21 cellular contexts compared by ENCODE assay signal in the genomic region with DNA sequence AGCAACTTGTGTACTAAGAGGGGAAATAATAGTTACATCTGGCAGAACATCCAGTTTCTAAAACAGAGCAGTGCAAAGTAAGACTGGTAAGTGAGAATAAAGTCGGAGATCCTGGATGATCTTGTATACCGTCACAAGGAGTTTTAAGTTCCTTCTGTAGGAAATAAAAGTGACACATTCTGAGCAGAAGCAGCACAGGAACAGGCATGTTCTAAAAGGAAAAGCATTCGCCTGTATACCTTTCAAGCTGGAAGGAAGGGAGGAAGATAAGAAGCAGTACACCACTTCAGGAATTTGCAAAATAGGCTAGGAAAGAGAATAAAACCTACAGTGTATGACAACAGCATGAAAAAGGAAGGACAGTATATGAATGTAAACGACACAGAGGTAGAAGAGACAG.
"Had no signal": no experiment of that assay in that cellular context is flagged by ENCODE, and none has a peak within 500 bp of the region (broad histone marks: within the 10 kb centered on the region; RNA-seq: fewer than 3 reads in every experiment).

No MANE protein-coding gene starts in this region.

- H3K27me3 ChIP-seq: Peyer's patch had no signal

- H3K4me1 Mint-ChIP-seq: activated CD4-positive, alpha-beta memory T cell treated with anti-CD3 and anti-CD28 coated beads, Interleukin-2, amount 10 ng/mL, durations not matched to agents 7 days and 5 days; activated CD4-positive, alpha-beta T cell treated with anti-CD3 and anti-CD28 coated beads for 36 hours; activated naive CD4-positive, alpha-beta T cell treated with anti-CD3 and anti-CD28 coated beads, Interleukin-2, amount 50 U/mL, for 24 hours had no signal

- H3K4me3 ChIP-seq: Peyer's patch had no signal

- H3K27me3 Mint-ChIP-seq: activated CD4-positive, alpha-beta T cell treated with anti-CD3 and anti-CD28 coated beads for 36 hours; activated naive CD4-positive, alpha-beta T cell treated with anti-CD3 and anti-CD28 coated beads, Interleukin-2, amount 50 U/mL, for 24 hours had no signal

- H3K4me3 Mint-ChIP-seq: activated CD4-positive, alpha-beta memory T cell treated with anti-CD3 and anti-CD28 coated beads, Interleukin-2, amount 10 ng/mL, durations not matched to agents 7 days and 5 days; activated CD4-positive, alpha-beta T cell treated with anti-CD3 and anti-CD28 coated beads for 36 hours; activated naive CD4-positive, alpha-beta T cell treated with anti-CD3 and anti-CD28 coated beads, Interleukin-2, amount 50 U/mL, for 24 hours; activated T-cell treated with anti-CD3 and anti-CD28 coated beads, Interleukin-2, amount 50 U/mL, for 72 hours had no signal

- H3K27ac ChIP-seq: Peyer's patch, WERI-Rb-1 had no signal

- ATAC-seq: activated CD4-positive, alpha-beta T cell treated with anti-CD3 and anti-CD28 coated beads for 36 hours; activated T-cell treated with anti-CD3 and anti-CD28 coated beads, Interleukin-2, amount 50 U/mL, for 72 hours had no signal

- DNase-seq: activated CD4-positive, alpha-beta memory T cell treated with anti-CD3 and anti-CD28 coated beads, Interleukin-2, amount 10 ng/mL, durations not matched to agents 7 days and 5 days; activated CD4-positive, alpha-beta T cell treated with anti-CD3 and anti-CD28 coated beads for 36 hours; activated CD4-positive, alpha-beta T cell treated with anti-CD3 and anti-CD28 coated beads, Interleukin-2, amount 50 U/mL, for 1 hour; activated T-cell treated with anti-CD3 and anti-CD28 coated beads, Interleukin-2, amount 50 U/mL, for 72 hours; aorta; IMR-90; Kasumi-1; KBM-7; NCI-H1105 treated with DMSO at 0.1 percent for 48 hours; NCI-H1436 treated with DMSO at 0.1 percent for 48 hours; NCI-H187; NCI-H2081; NCI-H510A treated with DMSO at 0.1 percent for 48 hours; NCI-H69; NK-92 treated with Interleukin-12 subunit alpha and Interleukin-12 subunit beta, amount 100 ng/mL, for 24 hours; Peyer's patch; SHP77 treated with DMSO at 0.1 percent for 48 hours; T-helper 1 cell; WERI-Rb-1 had no signal

- H3K9me3 Mint-ChIP-seq: activated CD4-positive, alpha-beta memory T cell treated with anti-CD3 and anti-CD28 coated beads, Interleukin-2, amount 10 ng/mL, durations not matched to agents 7 days and 5 days; activated naive CD4-positive, alpha-beta T cell treated with anti-CD3 and anti-CD28 coated beads, Interleukin-2, amount 50 U/mL, for 24 hours; activated T-cell treated with anti-CD3 and anti-CD28 coated beads, Interleukin-2, amount 50 U/mL, for 72 hours; activated T-helper 2 cell treated with anti-CD3 and anti-CD28 coated beads, Interferon-gamma antibody, Interleukin-2, Interleukin-4, amounts not matched to agents 10 μg/mL and 5 μg/mL and 100 μg/mL, durations not matched to agents 14 hours and 24 hours and 36 hours had no signal

- H3K36me3 Mint-ChIP-seq: activated naive CD4-positive, alpha-beta T cell treated with anti-CD3 and anti-CD28 coated beads, Interleukin-2, amount 50 U/mL, for 24 hours had no signal

- H3K9me3 ChIP-seq: Peyer's patch had no signal

- H3K27ac Mint-ChIP-seq: activated CD4-positive, alpha-beta memory T cell treated with anti-CD3 and anti-CD28 coated beads, Interleukin-2, amount 10 ng/mL, durations not matched to agents 7 days and 5 days; activated CD4-positive, alpha-beta T cell treated with anti-CD3 and anti-CD28 coated beads for 36 hours; activated naive CD4-positive, alpha-beta T cell treated with anti-CD3 and anti-CD28 coated beads, Interleukin-2, amount 50 U/mL, for 24 hours; activated T-cell treated with anti-CD3 and anti-CD28 coated beads, Interleukin-2, amount 50 U/mL, for 72 hours; activated T-helper 2 cell treated with anti-CD3 and anti-CD28 coated beads, Interferon-gamma antibody, Interleukin-2, Interleukin-4, amounts not matched to agents 10 μg/mL and 5 μg/mL and 100 μg/mL, durations not matched to agents 14 hours and 24 hours and 36 hours had no signal

- H3K4me1 ChIP-seq: Peyer's patch had no signal
